28 cellular contexts compared by ENCODE assay signal in genomic region chr15:96019114-96019513, GRCh38.
DNase-seq lines count a peak whose midpoint lies in the region; ATAC-seq, FAIRE-seq and TF ChIP-seq lines count a peak whose summit lies in the region.
"Had no signal": no experiment of that assay in that cellular context is flagged by ENCODE, and none has a peak within 500 bp of the region (broad histone marks: within the 10 kb centered on the region; RNA-seq: fewer than 3 reads in every experiment).

No MANE protein-coding gene starts in this region.

- POLR2A ChIA-PET in HEK293 (lab: Yijun Ruan, JAX) (no interaction called here), Panc1 (lab: Charles Lee) (no interaction called here), K562 (lab: Yijun Ruan, JAX) (no interaction called here)

- peaks cover 16% of the 10 kb centered on the region for H3K9me3 Mint-ChIP-seq in neural progenitor cell
- no peaks in the 10 kb centered on the region for H3K9me3 Mint-ChIP-seq in natural killer cell treated with Interleukin-12 subunit alpha and Interleukin-12 subunit beta and Interleukin-15 and Interleukin-18, amount 100 ng/mL, for 72 hours

- H3F3A ChIP-seq in neural progenitor cell (ENCODE audit: low read depth) = no peaks in the 10 kb centered on the region

- H3K36me3 ChIP-seq in HEK293 (ENCODE audit: control insufficient read depth in 2 of 2, insufficient read depth in 1 of 2, low read length in 2 of 2) = no peaks in the 10 kb centered on the region
- no peaks in the 10 kb centered on the region for H3K36me3 ChIP-seq in Panc1 (ENCODE audit: control insufficient read depth, insufficient read depth, low read length)
- H3K36me3 ChIP-seq in K562 (ENCODE audit: control insufficient read depth, insufficient read depth, low read length) = no peaks in the 10 kb centered on the region
- H3K36me3 ChIP-seq in neural progenitor cell = no peaks in the 10 kb centered on the region
- H3K36me3 ChIP-seq: BE2C, BLaER1 had no signal

- H3K4me3 ChIP-seq in HEK293 (ENCODE audit: low read depth, low read length) = no peak overlapping the region
- no peak overlapping the region for H3K4me3 ChIP-seq in Panc1 (ENCODE audit: low read depth in 2 of 2, low read length in 2 of 2)
- no peak overlapping the region for H3K4me3 ChIP-seq in K562
- no peak overlapping the region for H3K4me3 ChIP-seq in neural progenitor cell
- H3K4me3 ChIP-seq: BLaER1, GM12878 had no signal

- 36% methylated on average over 6 of the region's 6 CpGs for WGBS in K562 (ENCODE audit: insufficient coverage, low coverage, missing lambda C conversion rate)

- no peaks in the 10 kb centered on the region for H3K9me3 ChIP-seq in HEK293 (ENCODE audit: control insufficient read depth, insufficient read depth, low read depth, low read length)
- H3K9me3 ChIP-seq in Panc1 (ENCODE audit: control insufficient read depth, insufficient read depth, low read depth, low read length) = peaks cover 3% of the 10 kb centered on the region; the same call in 1 of the 2 replicates
- H3K9me3 ChIP-seq in K562 (replicated peaks; ENCODE audit: control insufficient read depth, insufficient read depth, low read depth, low read length) = no peaks in the 10 kb centered on the region
- no peaks in the 10 kb centered on the region for H3K9me3 ChIP-seq in neural progenitor cell (ENCODE audit: low read depth)
- H3K9me3 ChIP-seq: BE2C had no signal

- H2AFZ ChIP-seq in K562 (ENCODE audit: low read depth, low read length) = peak overlapping the region; percentile 57
- no peak overlapping the region for H2AFZ ChIP-seq in neural progenitor cell (replicated peaks)

- peaks cover 4% of the 10 kb centered on the region for H3K27me3 Mint-ChIP-seq in neural progenitor cell (ENCODE audit: insufficient read depth, low read depth)
- H3K27me3 Mint-ChIP-seq in natural killer cell treated with Interleukin-12 subunit alpha and Interleukin-12 subunit beta and Interleukin-15 and Interleukin-18, amount 100 ng/mL, for 72 hours = peaks cover 27 to 31% of the 10 kb centered on the region in 2 donors
- H3K27me3 Mint-ChIP-seq: CD4-positive, CD25-positive, alpha-beta regulatory T cell had no signal

- in situ Hi-C loops in Panc1 (cut with HindIII; ENCODE audit: low pct_unique_long_range_greater_than_20kb, low sequenced_read_pairs) (no loop called here), K562 (cut with MboI) (no loop called here)

- CTCF ChIA-PET in HEK293 (lab: Yijun Ruan, JAX) = no interaction called here
- CTCF ChIA-PET in Panc1 (lab: Charles Lee) = no interaction called here
- CTCF ChIA-PET in K562 (lab: Yijun Ruan, JAX; ENCODE audit: low intra/inter-chr PET ratio) = no interaction called here

- BruUV-seq in Panc1 (replicated peaks; lab: Mats Ljungman, UMichigan) (no TSS peak), K562 (replicated peaks; lab: Mats Ljungman, UMichigan) (no TSS peak)

- H3K9ac ChIP-seq in K562 (ENCODE audit: insufficient read depth in 1 of 2, low read depth in 2 of 2, low read length in 2 of 2) = no peak overlapping the region
- H3K9ac ChIP-seq in neural progenitor cell = no peak overlapping the region
- H3K9ac ChIP-seq: BLaER1 had no signal

- no peak for TF ChIP-seq POLR2A in K562 (conservative IDR thresholded peaks at IDR 0.05)

- TF ChIP-seq CTCF in HEK293 (tag by site-specific recombination; IDR thresholded peaks at IDR 0.05) (no peak), Panc1 (IDR thresholded peaks at IDR 0.05) (no peak), K562 (IDR thresholded peaks at IDR 0.05 in 2 of 3, conservative IDR thresholded peaks at IDR 0.05 in 1 of 3; ENCODE audit: insufficient read depth in 2 of 3, low read depth in 1 of 3, low read length in 3 of 3) (no peak), neural progenitor cell (IDR thresholded peaks at IDR 0.05) (no peak)

- H3K27ac Mint-ChIP-seq in neural progenitor cell = peak overlapping the region; percentile 76
- no peak overlapping the region for H3K27ac Mint-ChIP-seq in natural killer cell treated with Interleukin-12 subunit alpha and Interleukin-12 subunit beta and Interleukin-15 and Interleukin-18, amount 100 ng/mL, for 72 hours
- H3K27ac Mint-ChIP-seq: CD14-positive monocyte; CD4-positive, alpha-beta memory T cell; CD4-positive, CD25-positive, alpha-beta regulatory T cell; CD8-positive, alpha-beta memory T cell had no signal

- no peaks in the 10 kb centered on the region for H3K9me1 ChIP-seq in K562 (ENCODE audit: control insufficient read depth, insufficient read depth, low read length)

- TF ChIP-seq EP300 in K562 (IDR thresholded peaks at IDR 0.05; ENCODE audit: low read length) = no peak

- H3K4me1 Mint-ChIP-seq in neural progenitor cell = peaks cover 27% of the 10 kb centered on the region
- no peaks in the 10 kb centered on the region for H3K4me1 Mint-ChIP-seq in natural killer cell treated with Interleukin-12 subunit alpha and Interleukin-12 subunit beta and Interleukin-15 and Interleukin-18, amount 100 ng/mL, for 72 hours (ENCODE audit: low read depth in 2 of 2)
- H3K4me1 Mint-ChIP-seq: CD14-positive monocyte; CD4-positive, alpha-beta memory T cell; CD4-positive, CD25-positive, alpha-beta regulatory T cell; CD8-positive, alpha-beta memory T cell had no signal

- H3K79me2 ChIP-seq in K562 (ENCODE audit: control insufficient read depth, insufficient read depth, low read length) (no peaks in the 10 kb centered on the region), neural progenitor cell (ENCODE audit: low read depth) (no peaks in the 10 kb centered on the region)

- peak overlapping the region; percentile 46 for H3K4me3 Mint-ChIP-seq in neural progenitor cell
- no peak overlapping the region for H3K4me3 Mint-ChIP-seq in natural killer cell treated with Interleukin-12 subunit alpha and Interleukin-12 subunit beta and Interleukin-15 and Interleukin-18, amount 100 ng/mL, for 72 hours
- H3K4me3 Mint-ChIP-seq: CD14-positive monocyte; CD4-positive, alpha-beta memory T cell; CD4-positive, CD25-positive, alpha-beta regulatory T cell; CD8-positive, alpha-beta memory T cell had no signal

- intact Hi-C loops in Panc1 (cut with micrococcal nuclease; ENCODE audit: unreplicated experiment) = no loop called here
- intact Hi-C loops in K562 (cut with micrococcal nuclease) = no loop called here

- H3K4me2 ChIP-seq in K562 (ENCODE audit: insufficient read depth, low read length) (no peak overlapping the region), neural progenitor cell (no peak overlapping the region)
- H3K4me2 ChIP-seq: BLaER1 had no signal

- DNase-seq in Panc1 (ENCODE audit: low read depth, low spot score) (no peak), K562 (ENCODE audit: extremely low read depth in 1 of 4, low spot score in 3 of 4) (peak in 1 of 4 experiments; percentile 24), neural progenitor cell (ENCODE audit: low spot score) (no peak)
- no peak for DNase-seq in activated effector memory CD4-positive, alpha-beta T cell treated with anti-CD3 and anti-CD28 coated beads, Interleukin-2, amount 50 U/mL, for 16 hours
- DNase-seq in natural killer cell treated with Interleukin-12 subunit alpha and Interleukin-12 subunit beta and Interleukin-15 and Interleukin-18, amount 100 ng/mL, for 72 hours (ENCODE audit: low spot score) = no peak
- DNase-seq: 8988T; ACHN; BE2C; C1 segment of cervical spinal cord; CD4-positive, alpha-beta memory T cell; CD4-positive, CD25-positive, alpha-beta regulatory T cell; CD8-positive, alpha-beta memory T cell; COR-L47; DMS 273 treated with DMSO at 0.1 percent for 48 hours; DMS153; DMS53; DMS79; DND-41; EL; GDM1 had no signal

- H3K27me3 ChIP-seq in Panc1 (ENCODE audit: control insufficient read depth, insufficient read depth, low read length) (no peaks in the 10 kb centered on the region), K562 (ENCODE audit: control insufficient read depth in 2 of 2, insufficient read depth in 2 of 2, low read length in 2 of 2) (no peaks in the 10 kb centered on the region), neural progenitor cell (no peaks in the 10 kb centered on the region)
- H3K27me3 ChIP-seq: BE2C, BLaER1 had no signal

- peaks cover 3% of the 10 kb centered on the region for H3K36me3 Mint-ChIP-seq in neural progenitor cell
- peaks cover 6% of the 10 kb centered on the region for H3K36me3 Mint-ChIP-seq in natural killer cell treated with Interleukin-12 subunit alpha and Interleukin-12 subunit beta and Interleukin-15 and Interleukin-18, amount 100 ng/mL, for 72 hours
- H3K36me3 Mint-ChIP-seq: CD14-positive monocyte; CD4-positive, alpha-beta memory T cell had no signal

- no peak for TF ChIP-seq RAD21 in K562 (CRISPR knock-in tag; conservative IDR thresholded peaks at IDR 0.05 in 1 of 2, IDR thresholded peaks at IDR 0.05 in 1 of 2)

- H3K4me1 ChIP-seq in HEK293 (ENCODE audit: control insufficient read depth, insufficient read depth, low read length) (no peaks in the 10 kb centered on the region), Panc1 (ENCODE audit: control insufficient read depth, insufficient read depth, low read length) (no peaks in the 10 kb centered on the region), K562 (replicated peaks in 1 of 2; ENCODE audit: control insufficient read depth in 2 of 2, insufficient read depth in 2 of 2, low read length in 2 of 2) (no peaks in the 10 kb centered on the region; a peak in 2 of 5 replicates), neural progenitor cell (peaks cover 7% of the 10 kb centered on the region)
- H3K4me1 ChIP-seq: BE2C, BLaER1 had no signal

- no peak overlapping the region for H3K27ac ChIP-seq in HEK293 (ENCODE audit: extremely low read depth, low read depth, low read length)
- 0 out of 2 replicates have a peak overlapping the region, but pooled peaks have one; percentile 26 for H3K27ac ChIP-seq in Panc1 (ENCODE audit: low read length)
- no peak overlapping the region for H3K27ac ChIP-seq in K562 (ENCODE audit: extremely low read depth, low read depth, low read length)
- H3K27ac ChIP-seq in neural progenitor cell = no peak overlapping the region
- H3K27ac ChIP-seq: BLaER1 had no signal

- ATAC-seq in Panc1 = no peak
- peak; percentile 81 for ATAC-seq in K562
- ATAC-seq in GM21786 (IDR thresholded peaks at IDR 0.05; ENCODE audit: unreplicated experiment) = no peak
- no peak for ATAC-seq in natural killer cell treated with Interleukin-12 subunit alpha and Interleukin-12 subunit beta and Interleukin-15 and Interleukin-18, amount 100 ng/mL, for 72 hours
- ATAC-seq: GM12878 had no signal

- H4K20me1 ChIP-seq in K562 (replicated peaks; ENCODE audit: control insufficient read depth, insufficient read depth, low read length) (no peaks in the 10 kb centered on the region), neural progenitor cell (ENCODE audit: low read depth) (no peaks in the 10 kb centered on the region)
- H4K20me1 ChIP-seq: BLaER1 had no signal

- no peak for FAIRE-seq in K562 (lab: Jason Lieb, UNC)
- FAIRE-seq: A204.1, GM12878, GM12892, GM18507 had no signal

TF ChIP-seq in HEK293, 187 proteins besides CTCF, POLR2A, EP300 and RAD21 (continues in another document):
- peak; percentile 26; the same call in 1 of the 2 replicates for TF ChIP-seq ZNF548 (tag by site-specific recombination; IDR thresholded peaks at IDR 0.05)
- TF ChIP-seq RBAK (tag by site-specific recombination; IDR thresholded peaks at IDR 0.05) = no peak

TF ChIP-seq in K562, 482 proteins besides CTCF, POLR2A, EP300 and RAD21 (continues in another document):
- TF ChIP-seq SIN3B (IDR thresholded peaks at IDR 0.05; ENCODE audit: low read depth) (no peak), NFIX (CRISPR knock-in tag; IDR thresholded peaks at IDR 0.05; ENCODE audit: low read depth) (no peak), BACH1 (tag; IDR thresholded peaks at IDR 0.05) (no peak)
